16 cellular contexts compared by ENCODE assay signal in genomic region chr12:47577213-47577612, GRCh38.
"Had no signal": no experiment of that assay in that cellular context is flagged by ENCODE, and none has a peak within 500 bp of the region (broad histone marks: within the 10 kb centered on the region; RNA-seq: fewer than 3 reads in every experiment).

No MANE protein-coding gene starts in this region.

- H3K36me3 ChIP-seq: esophagus squamous epithelium, heart left ventricle, left lung, suprapubic skin had no signal

- H3K27ac ChIP-seq: heart left ventricle, left lung, suprapubic skin had no signal

- DNase-seq: activated CD4-positive, alpha-beta T cell treated with anti-CD3 and anti-CD28 coated beads, Interleukin-2, amount 50 U/mL, for 48 hours; activated effector memory CD4-positive, alpha-beta T cell treated with anti-CD3 and anti-CD28 coated beads, Interleukin-2, amount 50 U/mL, for 16 hours; activated naive CD8-positive, alpha-beta T cell treated with anti-CD3 and anti-CD28 coated beads for 36 hours; activated T-cell treated with anti-CD3 and anti-CD28 coated beads, Interleukin-2, amount 50 U/mL, for 4 hours; esophagus squamous epithelium; foreskin melanocyte; heart left ventricle; left lung; mesenchymal stem cell; stimulated activated CD4-positive, alpha-beta T cell treated with anti-CD3 and anti-CD28 coated beads, Interleukin-2, amount 100 ng/mL, for 48 hours; stimulated activated naive CD4-positive, alpha-beta T cell treated with Interleukin-2 at 50 U/mL for 16 hours had no signal

- ATAC-seq: activated CD4-positive, CD25-positive, alpha-beta regulatory T cell treated with anti-CD3 and anti-CD28 coated beads, Interleukin-2, amount 50 U/mL, for 24 hours; activated T-cell treated with anti-CD3 and anti-CD28 coated beads, Interleukin-2, amount 50 U/mL, for 4 hours; heart left ventricle; left lung; natural killer cell treated with Interleukin-12 subunit alpha and Interleukin-12 subunit beta and Interleukin-15 and Interleukin-18, amount 100 ng/mL, for 72 hours had no signal

- H3K9me3 ChIP-seq: esophagus squamous epithelium, heart left ventricle, left lung, suprapubic skin had no signal

- FAIRE-seq: bronchial epithelial cell, islet of Langerhans had no signal

- H3K27me3 ChIP-seq: heart left ventricle, left lung, suprapubic skin had no signal

- H3K4me3 ChIP-seq: esophagus squamous epithelium, heart left ventricle, left lung, suprapubic skin had no signal

- H3K4me1 ChIP-seq: heart left ventricle, left lung had no signal
